20 cellular contexts compared by ENCODE assay signal in genomic region chr12:74988156-74988555, GRCh38.
"Had no signal": no experiment of that assay in that cellular context is flagged by ENCODE, and none has a peak within 500 bp of the region (broad histone marks: within the 10 kb centered on the region; RNA-seq: fewer than 3 reads in every experiment).

No MANE protein-coding gene starts in this region.

- H3K27me3 ChIP-seq: dorsolateral prefrontal cortex, esophagus muscularis mucosa, gastrocnemius medialis, heart right ventricle had no signal

- H3K27me3 Mint-ChIP-seq: naive B cell had no signal

- H3K27ac ChIP-seq: coronary artery, dorsolateral prefrontal cortex, esophagus muscularis mucosa, gastrocnemius medialis, heart right ventricle, left ventricle myocardium inferior, lower lobe of right lung had no signal

- H3K36me3 ChIP-seq: esophagus muscularis mucosa, gastrocnemius medialis, heart right ventricle, left ventricle myocardium inferior, lower lobe of right lung had no signal

- H3K36me3 Mint-ChIP-seq: mesothelial cell of epicardium, naive B cell had no signal

- H3K4me1 ChIP-seq: esophagus muscularis mucosa, gastrocnemius medialis, heart right ventricle, left ventricle myocardium inferior, lower lobe of right lung had no signal

- DNase-seq: dermis blood vessel endothelial cell; dorsolateral prefrontal cortex; effector CD4-positive, alpha-beta T cell; effector memory CD4-positive, alpha-beta T cell; foreskin melanocyte; gastrocnemius medialis; glutamatergic neuron; head of caudate nucleus; heart right ventricle; hippocampal formation; left colon; left ventricle myocardium inferior; lower lobe of right lung; mesenchymal stem cell; mucosa of descending colon; naive B cell had no signal

- H3K9me3 ChIP-seq: esophagus muscularis mucosa, gastrocnemius medialis, heart right ventricle, left ventricle myocardium inferior, lower lobe of right lung, mucosa of descending colon had no signal

- H3K9me3 Mint-ChIP-seq: mesothelial cell of epicardium had no signal

- H3K4me1 Mint-ChIP-seq: naive B cell had no signal

- H3K4me3 Mint-ChIP-seq: mesothelial cell of epicardium, naive B cell had no signal

- H3K4me3 ChIP-seq: coronary artery, dorsolateral prefrontal cortex, esophagus muscularis mucosa, gastrocnemius medialis, heart right ventricle, left ventricle myocardium inferior, lower lobe of right lung, mucosa of descending colon had no signal

- H3K27ac Mint-ChIP-seq: mesothelial cell of epicardium, naive B cell had no signal

- ATAC-seq: gastrocnemius medialis, heart right ventricle, left colon, left lobe of liver, lower lobe of right lung, mucosa of descending colon had no signal
